In genomic region chr1:93617670-93618488, GRCh38 we compare ENCODE assay signal across 1 cellular context.
A peak's percentile ranks its signal among the peaks of the same experiment; 100 is the strongest.
TF ChIP-seq lines count a peak whose summit lies in the region.

No MANE protein-coding gene starts in this region.

TF ChIP-seq in HepG2, 621 proteins besides CTCF, POLR2A, EP300 and RAD21 (continued from another document and continues in another):
- peak; percentile 96 for TF ChIP-seq ZBTB37 (CRISPR knock-in tag; IDR thresholded peaks at IDR 0.05)
- TF ChIP-seq NCOR1 (IDR thresholded peaks at IDR 0.05; ENCODE audit: borderline replicate concordance, low read length), result peak; percentile 71
- peak; percentile 53; the same call in 1 of the 2 replicates for TF ChIP-seq NR2F2 (IDR thresholded peaks at IDR 0.05; ENCODE audit: borderline replicate concordance, low read depth)
- no peak for TF ChIP-seq PTBP1 (IDR thresholded peaks at IDR 0.05; ENCODE audit: low read depth, low read length, poor library complexity, severe bottlenecking)
- TF ChIP-seq ZNF367 (CRISPR knock-in tag; IDR thresholded peaks at IDR 0.05; ENCODE audit: borderline replicate concordance), result no peak
- TF ChIP-seq ZSCAN22 (CRISPR knock-in tag; IDR thresholded peaks at IDR 0.05), result 0 out of 2 replicates have a peak, but pooled peaks have one; percentile 27
- no peak; the same call in 1 of the 2 replicates for TF ChIP-seq HIVEP1 (CRISPR knock-in tag; IDR thresholded peaks at IDR 0.05)
- no peak for TF ChIP-seq ZNF660 (CRISPR knock-in tag; IDR thresholded peaks at IDR 0.05; ENCODE audit: borderline replicate concordance, low read depth)
- peak; percentile 61; the same call in 1 of the 2 replicates for TF ChIP-seq THAP11 (CRISPR knock-in tag; IDR thresholded peaks at IDR 0.05)
- peak; percentile 73; the same call in 1 of the 2 replicates for TF ChIP-seq MIER3 (CRISPR knock-in tag; IDR thresholded peaks at IDR 0.05; ENCODE audit: borderline replicate concordance)
- no peak for TF ChIP-seq SP1 (IDR thresholded peaks at IDR 0.05)
- TF ChIP-seq SP1 (CRISPR knock-in tag; IDR thresholded peaks at IDR 0.05), result peak; percentile 51
- TF ChIP-seq ZNF430 (CRISPR knock-in tag; IDR thresholded peaks at IDR 0.05), result no peak
- no peak for TF ChIP-seq MLXIP (CRISPR knock-in tag; IDR thresholded peaks at IDR 0.05; ENCODE audit: borderline replicate concordance)
- no peak for TF ChIP-seq THAP8 (CRISPR knock-in tag; IDR thresholded peaks at IDR 0.05; ENCODE audit: borderline replicate concordance)
- 0 out of 2 replicates have a peak, but pooled peaks have one; percentile 21 for TF ChIP-seq KIAA2018 (CRISPR knock-in tag; IDR thresholded peaks at IDR 0.05; ENCODE audit: borderline replicate concordance)
- no peak for TF ChIP-seq FUBP1 (CRISPR knock-in tag; IDR thresholded peaks at IDR 0.05; ENCODE audit: borderline replicate concordance)
- TF ChIP-seq ZBTB39 (CRISPR knock-in tag; IDR thresholded peaks at IDR 0.05), result 0 out of 2 replicates have a peak, but pooled peaks have one; percentile 22
- TF ChIP-seq ZMAT3 (CRISPR knock-in tag; conservative IDR thresholded peaks at IDR 0.05), result 0 out of 2 replicates have a peak, but pooled peaks have one; percentile 45
- no peak for TF ChIP-seq RFX5 (IDR thresholded peaks at IDR 0.05; ENCODE audit: low read depth, low read length)
- TF ChIP-seq JUND (CRISPR knock-in tag; IDR thresholded peaks at IDR 0.05), result peak; percentile 40
- TF ChIP-seq ZMYM3 (CRISPR knock-in tag; IDR thresholded peaks at IDR 0.05), result peak; percentile 7
- TF ChIP-seq ZNF230 (CRISPR knock-in tag; IDR thresholded peaks at IDR 0.05), result no peak
- TF ChIP-seq SKIL (CRISPR knock-in tag; IDR thresholded peaks at IDR 0.05; ENCODE audit: borderline replicate concordance), result peak; percentile 75
- 0 out of 2 replicates have a peak, but pooled peaks have one; percentile 45 for TF ChIP-seq ZFY (CRISPR knock-in tag; IDR thresholded peaks at IDR 0.05)
- no peak for TF ChIP-seq ZNF576 (CRISPR knock-in tag; IDR thresholded peaks at IDR 0.05)
- peak; percentile 25; the same call in 1 of the 2 replicates for TF ChIP-seq SPEN (CRISPR knock-in tag; IDR thresholded peaks at IDR 0.05; ENCODE audit: low read depth)
- TF ChIP-seq FOXO1 (CRISPR knock-in tag; IDR thresholded peaks at IDR 0.05), result peak; percentile 88; the same call in 1 of the 2 replicates
- peak; percentile 66 for TF ChIP-seq RBFOX2 (IDR thresholded peaks at IDR 0.05; ENCODE audit: low read depth, low read length)
- 0 out of 2 replicates have a peak, but pooled peaks have one; percentile 21 for TF ChIP-seq ZNF709 (CRISPR knock-in tag; IDR thresholded peaks at IDR 0.05)
- 0 out of 2 replicates have a peak, but pooled peaks have one; percentile 50 for TF ChIP-seq ZNF713 (CRISPR knock-in tag; IDR thresholded peaks at IDR 0.05)
- peak; percentile 98; the same call in 1 of the 2 replicates for TF ChIP-seq ZC3H4 (CRISPR knock-in tag; IDR thresholded peaks at IDR 0.05; ENCODE audit: borderline replicate concordance)
- no peak for TF ChIP-seq KLF6 (CRISPR knock-in tag; IDR thresholded peaks at IDR 0.05)
- TF ChIP-seq ZBTB10 (CRISPR knock-in tag; IDR thresholded peaks at IDR 0.05; ENCODE audit: borderline replicate concordance), result no peak
